In the genomic region with DNA sequence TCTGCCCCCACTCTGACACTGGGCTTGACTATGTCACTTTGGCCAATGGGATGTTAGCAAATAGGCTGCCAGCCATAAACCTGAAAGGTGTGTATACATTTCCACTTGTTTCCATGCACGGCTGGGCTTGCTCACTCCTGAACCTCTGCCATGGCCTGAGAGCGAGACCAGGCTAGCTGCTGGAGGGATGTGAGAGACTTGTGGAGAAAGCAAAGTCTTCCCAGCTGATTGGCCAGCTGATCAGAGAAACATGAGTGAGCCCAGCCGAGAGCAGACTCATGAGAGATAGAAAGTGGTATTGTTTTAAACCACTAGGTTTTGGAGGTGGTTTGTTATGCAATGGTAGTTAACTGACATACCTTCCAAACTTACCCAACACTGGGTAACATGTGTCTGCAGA, we compare ENCODE assay signal across 25 cellular contexts. TPM values are rescaled to one million over a fixed set of nuclear protein-coding genes. Genes with fewer than 3 reads are reported as not detected.
DNase-seq lines count a peak whose midpoint lies in the region; ATAC-seq and TF ChIP-seq lines count a peak whose summit lies in the region.
"Had no signal": no experiment of that assay in that cellular context is flagged by ENCODE, and none has a peak within 500 bp of the region (broad histone marks: within the 10 kb centered on the region; RNA-seq: fewer than 3 reads in every experiment).

No MANE protein-coding gene starts in this region.

- no peaks in the 10 kb centered on the region for H3K9me3 ChIP-seq in skeletal muscle tissue (ENCODE audit: control insufficient read depth in 3 of 3, low read length in 3 of 3)
- H3K9me3 ChIP-seq: adrenal gland, SJCRH30, transverse colon had no signal

- H3K27me3 ChIP-seq in skeletal muscle tissue (ENCODE audit: control insufficient read depth in 3 of 3, insufficient read depth in 3 of 3, low read length in 3 of 3): no peaks in the 10 kb centered on the region
- H3K27me3 ChIP-seq: adrenal gland, cardiac muscle cell, dorsolateral prefrontal cortex, SJCRH30, transverse colon had no signal

- no peak for ATAC-seq in WTC11
- ATAC-seq: PC-3 had no signal

- H3K4me1 ChIP-seq in skeletal muscle tissue (ENCODE audit: control insufficient read depth in 3 of 3, insufficient read depth in 3 of 3, low read length in 3 of 3): peaks cover 61 to 80% (median 77%) of the 10 kb centered on the region in 3 donors

- DNase-seq in MV-4-11 (lab: John Stamatoyannopoulos, UW) (peak; percentile 44), WTC11 (ENCODE audit: low spot score) (no peak), iris pigment epithelial cell (ENCODE audit: low read depth) (peak; percentile 30), NCI-H187 treated with DMSO at 0.1 percent for 48 hours (lab: John Stamatoyannopoulos, UW) (no peak), NCI-H1930 (lab: John Stamatoyannopoulos, UW) (no peak), AG08395 (ENCODE audit: low spot score) (no peak)
- DNase-seq: activated CD4-positive, alpha-beta T cell treated with anti-CD3 and anti-CD28 coated beads, Interleukin-2, amount 50 U/mL, for 48 hours; adrenal gland; CD8-positive, alpha-beta memory T cell; DMS79 treated with DMSO at 0.1 percent for 48 hours; erythroblast; KBM-7; NCI-H1105 treated with DMSO at 0.1 percent for 48 hours; NCI-H774; nephron progenitor cell; PC-3; SJCRH30; small intestine; stimulated activated CD4-positive, alpha-beta T cell treated with anti-CD3 and anti-CD28 coated beads, Interleukin-2, amount 100 ng/mL, for 48 hours; stimulated activated naive CD4-positive, alpha-beta T cell treated with Interleukin-2 at 50 U/mL for 16 hours; T-helper 2 cell; transverse colon had no signal

- H3K4me1 Mint-ChIP-seq in WTC11: no peaks in the 10 kb centered on the region

- TF ChIP-seq CTCF in WTC11 (IDR thresholded peaks at IDR 0.05): no peak

- POLR2A ChIA-PET in WTC11 (lab: Charles Lee): interaction anchor here (0.7 kb wide), 1 partner anchor 226 kb away, joined by 3 read pairs; no protein-coding TSS in a partner anchor

- H3K9ac ChIP-seq in skeletal muscle tissue (ENCODE audit: low read depth in 1 of 3, low read length in 3 of 3): no peak overlapping the region

- H3K9me3 Mint-ChIP-seq in WTC11: no peaks in the 10 kb centered on the region
- H3K9me3 Mint-ChIP-seq: CD8-positive, alpha-beta memory T cell; nephron progenitor cell had no signal

- no peak overlapping the region for H3K4me3 Mint-ChIP-seq in WTC11
- H3K4me3 Mint-ChIP-seq: CD8-positive, alpha-beta memory T cell; nephron progenitor cell had no signal

- CTCF ChIA-PET in WTC11 (lab: Charles Lee): interaction anchor here (0.5 kb wide), 1 partner anchor 59 kb away, joined by 3 read pairs; no protein-coding TSS in a partner anchor

- H3K27ac ChIP-seq in skeletal muscle tissue (ENCODE audit: low read depth, low read length): peak overlapping the region; percentile 10
- H3K27ac ChIP-seq: cardiac muscle cell, SJCRH30, transverse colon had no signal

- no peak overlapping the region for H3K4me3 ChIP-seq in skeletal muscle tissue (ENCODE audit: low read length in 3 of 3)
- H3K4me3 ChIP-seq: adrenal gland, cardiac muscle cell, dorsolateral prefrontal cortex, SJCRH30, transverse colon had no signal

- peaks cover 11 to 24% (median 20%) of the 10 kb centered on the region in 3 donors for H3K36me3 ChIP-seq in skeletal muscle tissue (ENCODE audit: control insufficient read depth in 3 of 3, insufficient read depth in 3 of 3, low read length in 3 of 3)

- H3K36me3 Mint-ChIP-seq in WTC11: peaks cover 34% of the 10 kb centered on the region

- H3K27me3 Mint-ChIP-seq in WTC11 (ENCODE audit: low read depth): no peaks in the 10 kb centered on the region
- H3K27me3 Mint-ChIP-seq: CD8-positive, alpha-beta memory T cell had no signal

- peak overlapping the region; percentile 60 for H3K27ac Mint-ChIP-seq in WTC11
- H3K27ac Mint-ChIP-seq: nephron progenitor cell had no signal

TF ChIP-seq in WTC11, 78 proteins besides CTCF, POLR2A, EP300 and RAD21:
- TF ChIP-seq, protein P1, sequence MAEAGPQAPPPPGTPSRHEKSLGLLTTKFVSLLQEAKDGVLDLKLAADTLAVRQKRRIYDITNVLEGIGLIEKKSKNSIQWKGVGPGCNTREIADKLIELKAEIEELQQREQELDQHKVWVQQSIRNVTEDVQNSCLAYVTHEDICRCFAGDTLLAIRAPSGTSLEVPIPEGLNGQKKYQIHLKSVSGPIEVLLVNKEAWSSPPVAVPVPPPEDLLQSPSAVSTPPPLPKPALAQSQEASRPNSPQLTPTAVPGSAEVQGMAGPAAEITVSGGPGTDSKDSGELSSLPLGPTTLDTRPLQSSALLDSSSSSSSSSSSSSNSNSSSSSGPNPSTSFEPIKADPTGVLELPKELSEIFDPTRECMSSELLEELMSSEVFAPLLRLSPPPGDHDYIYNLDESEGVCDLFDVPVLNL (CRISPR knock-in tag; IDR thresholded peaks at IDR 0.05; ENCODE audit: borderline replicate concordance, low read depth): no peak
- TF ChIP-seq, protein P2, sequence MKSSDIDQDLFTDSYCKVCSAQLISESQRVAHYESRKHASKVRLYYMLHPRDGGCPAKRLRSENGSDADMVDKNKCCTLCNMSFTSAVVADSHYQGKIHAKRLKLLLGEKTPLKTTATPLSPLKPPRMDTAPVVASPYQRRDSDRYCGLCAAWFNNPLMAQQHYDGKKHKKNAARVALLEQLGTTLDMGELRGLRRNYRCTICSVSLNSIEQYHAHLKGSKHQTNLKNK (CRISPR knock-in tag; IDR thresholded peaks at IDR 0.05): no peak
- TF ChIP-seq, protein P3, sequence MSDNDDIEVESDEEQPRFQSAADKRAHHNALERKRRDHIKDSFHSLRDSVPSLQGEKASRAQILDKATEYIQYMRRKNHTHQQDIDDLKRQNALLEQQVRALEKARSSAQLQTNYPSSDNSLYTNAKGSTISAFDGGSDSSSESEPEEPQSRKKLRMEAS (CRISPR knock-in tag; IDR thresholded peaks at IDR 0.05): no peak
- TF ChIP-seq JAZF1 (CRISPR knock-in tag; IDR thresholded peaks at IDR 0.05) (no peak), EMX1 (CRISPR knock-in tag; IDR thresholded peaks at IDR 0.05) (no peak), CREB1 (CRISPR knock-in tag; IDR thresholded peaks at IDR 0.05) (no peak), ZNF317 (CRISPR knock-in tag; IDR thresholded peaks at IDR 0.05; ENCODE audit: borderline replicate concordance, low read depth) (no peak), FOXP1 (CRISPR knock-in tag; IDR thresholded peaks at IDR 0.05; ENCODE audit: borderline replicate concordance) (no peak), ZNF263 (CRISPR knock-in tag; IDR thresholded peaks at IDR 0.05; ENCODE audit: low read depth) (no peak), KAT7 (CRISPR knock-in tag; IDR thresholded peaks at IDR 0.05; ENCODE audit: borderline replicate concordance) (no peak)
- TF ChIP-seq, protein P4, sequence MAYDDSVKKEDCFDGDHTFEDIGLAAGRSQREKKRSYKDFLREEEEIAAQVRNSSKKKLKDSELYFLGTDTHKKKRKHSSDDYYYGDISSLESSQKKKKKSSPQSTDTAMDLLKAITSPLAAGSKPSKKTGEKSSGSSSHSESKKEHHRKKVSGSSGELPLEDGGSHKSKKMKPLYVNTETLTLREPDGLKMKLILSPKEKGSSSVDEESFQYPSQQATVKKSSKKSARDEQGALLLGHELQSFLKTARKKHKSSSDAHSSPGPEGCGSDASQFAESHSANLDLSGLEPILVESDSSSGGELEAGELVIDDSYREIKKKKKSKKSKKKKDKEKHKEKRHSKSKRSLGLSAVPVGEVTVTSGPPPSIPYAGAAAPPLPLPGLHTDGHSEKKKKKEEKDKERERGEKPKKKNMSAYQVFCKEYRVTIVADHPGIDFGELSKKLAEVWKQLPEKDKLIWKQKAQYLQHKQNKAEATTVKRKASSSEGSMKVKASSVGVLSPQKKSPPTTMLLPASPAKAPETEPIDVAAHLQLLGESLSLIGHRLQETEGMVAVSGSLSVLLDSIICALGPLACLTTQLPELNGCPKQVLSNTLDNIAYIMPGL (CRISPR knock-in tag; IDR thresholded peaks at IDR 0.05): no peak

RNA-seq across cellular contexts. Expression of a gene that starts 13.9 kb away (rescaled TPM):
- total RNA-seq in WTC11 (2021) (95.1 to 101 TPM (median 95.6 TPM) in 3 replicates), skeletal muscle tissue (11.0 TPM)

RNA-seq across cellular contexts. Expression of a gene that starts 23.7 kb away (rescaled TPM):
- total RNA-seq in WTC11 (2021): 136 to 156 TPM (median 137 TPM) in 3 replicates
- total RNA-seq in skeletal muscle tissue: 33.9 TPM

RNA-seq across cellular contexts. Expression of a gene that starts 30.8 kb away (rescaled TPM):
- total RNA-seq in WTC11 (2021) (9.0 to 9.9 TPM (median 9.0 TPM) in 3 replicates), skeletal muscle tissue (5.7 TPM)

RNA-seq across cellular contexts. Expression of a gene that starts 43.0 kb away (rescaled TPM):
- 124 to 142 TPM (median 139 TPM) in 3 replicates for total RNA-seq in WTC11 (2021)
- total RNA-seq in skeletal muscle tissue: 44.9 TPM

RNA-seq across cellular contexts. Expression of a gene that starts 51.6 kb away (rescaled TPM):
- 164 to 172 TPM (median 170 TPM) in 3 replicates for total RNA-seq in WTC11 (2021)
- total RNA-seq in skeletal muscle tissue: 37.6 TPM

Comparison
In these comparisons a context has a peak if more than half of its experiments do, and no peak if none do; other contexts are left out.
1. DNase-seq: peak in MV-4-11 (single experiment) and iris pigment epithelial cell (single experiment); none in WTC11 (single experiment), NCI-H187 treated with DMSO at 0.1 percent for 48 hours (single experiment), NCI-H1930 (0 of 2) and AG08395 (single experiment).